ENCODE assay signal across 27 cellular contexts in genomic region chr1:235516862-235517446, GRCh38. TPM values are rescaled to one million over a fixed set of nuclear protein-coding genes. Genes with fewer than 3 reads are reported as not detected.
DNase-seq lines count a peak whose midpoint lies in the region; ATAC-seq and TF ChIP-seq lines count a peak whose summit lies in the region.
"Had no signal": no experiment of that assay in that cellular context is flagged by ENCODE, and none has a peak within 500 bp of the region (broad histone marks: within the 10 kb centered on the region; RNA-seq: fewer than 3 reads in every experiment).

No MANE protein-coding gene starts in this region.

- TF ChIP-seq CTCF in endodermal cell (conservative IDR thresholded peaks at IDR 0.05) (no peak), osteocyte (IDR thresholded peaks at IDR 0.05) (no peak)

- peaks cover 2% of the 10 kb centered on the region for H3K4me1 ChIP-seq in endodermal cell (ENCODE audit: control insufficient read depth, insufficient read depth, low read length)
- H3K4me1 ChIP-seq: A549, ascending aorta, BLaER1, gastrocnemius medialis, Peyer's patch had no signal

- H3K9me3 ChIP-seq in endodermal cell (ENCODE audit: control insufficient read depth, low read length): no peaks in the 10 kb centered on the region
- H3K9me3 ChIP-seq: A549, ascending aorta, BLaER1, gastrocnemius medialis, MG63, Peyer's patch had no signal

- peak; percentile 52 for ATAC-seq in activated naive CD8-positive, alpha-beta T cell treated with anti-CD3 and anti-CD28 coated beads, Interleukin-2, amount 50 U/mL, for 24 hours
- ATAC-seq in HG03442 (IDR thresholded peaks at IDR 0.05; ENCODE audit: unreplicated experiment) (peak; percentile 45), HG02938 (IDR thresholded peaks at IDR 0.05; ENCODE audit: unreplicated experiment) (no peak)
- ATAC-seq in stimulated activated naive CD8-positive, alpha-beta T cell treated with anti-CD3 and anti-CD28 coated beads, Interleukin-15, amount 100 ng/mL, for 72 hours: peak; percentile 87
- ATAC-seq: A549, gastrocnemius medialis had no signal

- H3K4me3 ChIP-seq in endodermal cell (ENCODE audit: low read length): no peak overlapping the region
- H3K4me3 ChIP-seq: A549, ascending aorta, BLaER1, gastrocnemius medialis, MG63, Peyer's patch had no signal

- H3K27ac ChIP-seq in endodermal cell (ENCODE audit: low read depth, low read length): no peak overlapping the region
- H3K27ac ChIP-seq: A549, ascending aorta, BLaER1, gastrocnemius medialis, Peyer's patch, WERI-Rb-1 had no signal

- WGBS in endodermal cell (ENCODE audit: insufficient coverage in 1 of 2, insufficient read length in 1 of 2), 2 experiments: 88% methylated on average over 6 of the region's 6 CpGs

- no peak overlapping the region for H3K27ac Mint-ChIP-seq in activated naive CD8-positive, alpha-beta T cell treated with anti-CD3 and anti-CD28 coated beads, Interleukin-2, amount 50 U/mL, for 24 hours
- H3K27ac Mint-ChIP-seq in activated naive CD8-positive, alpha-beta T cell treated with anti-CD3 and anti-CD28 coated beads for 36 hours: no peak overlapping the region
- H3K27ac Mint-ChIP-seq in endodermal cell (no peak overlapping the region), osteocyte (ENCODE audit: unreplicated experiment) (no peak overlapping the region)
- no peak overlapping the region for H3K27ac Mint-ChIP-seq in stimulated activated naive CD8-positive, alpha-beta T cell treated with anti-CD3 and anti-CD28 coated beads, Interleukin-15, amount 100 ng/mL, for 72 hours
- H3K27ac Mint-ChIP-seq: activated naive CD4-positive, alpha-beta T cell treated with anti-CD3 and anti-CD28 coated beads for 36 hours; T-helper 1 cell treated with Interleukin-12 subunit alpha and Interleukin-12 subunit beta and Interleukin-4 antibody, amounts not matched to agents 30 μg/mL and 1 μg/mL, for 36 hours had no signal

- H3K4me1 Mint-ChIP-seq in activated naive CD8-positive, alpha-beta T cell treated with anti-CD3 and anti-CD28 coated beads, Interleukin-2, amount 50 U/mL, for 24 hours: peaks cover 5% of the 10 kb centered on the region
- H3K4me1 Mint-ChIP-seq in activated naive CD8-positive, alpha-beta T cell treated with anti-CD3 and anti-CD28 coated beads for 36 hours: peaks cover 4% of the 10 kb centered on the region
- peaks cover 4% of the 10 kb centered on the region for H3K4me1 Mint-ChIP-seq in endodermal cell
- H3K4me1 Mint-ChIP-seq in stimulated activated naive CD8-positive, alpha-beta T cell treated with anti-CD3 and anti-CD28 coated beads, Interleukin-15, amount 100 ng/mL, for 72 hours: peaks cover 5% of the 10 kb centered on the region
- no peaks in the 10 kb centered on the region for H3K4me1 Mint-ChIP-seq in osteocyte (ENCODE audit: unreplicated experiment)

- no peak overlapping the region for H3K4me3 Mint-ChIP-seq in activated naive CD8-positive, alpha-beta T cell treated with anti-CD3 and anti-CD28 coated beads, Interleukin-2, amount 50 U/mL, for 24 hours
- no peak overlapping the region for H3K4me3 Mint-ChIP-seq in activated naive CD8-positive, alpha-beta T cell treated with anti-CD3 and anti-CD28 coated beads for 36 hours
- H3K4me3 Mint-ChIP-seq in endodermal cell (no peak overlapping the region), osteocyte (ENCODE audit: unreplicated experiment) (no peak overlapping the region)
- H3K4me3 Mint-ChIP-seq in stimulated activated naive CD8-positive, alpha-beta T cell treated with anti-CD3 and anti-CD28 coated beads, Interleukin-15, amount 100 ng/mL, for 72 hours: no peak overlapping the region
- H3K4me3 Mint-ChIP-seq: activated naive CD4-positive, alpha-beta T cell treated with anti-CD3 and anti-CD28 coated beads for 36 hours; T-helper 1 cell treated with Interleukin-12 subunit alpha and Interleukin-12 subunit beta and Interleukin-4 antibody, amounts not matched to agents 30 μg/mL and 1 μg/mL, for 36 hours had no signal

- no peaks in the 10 kb centered on the region for H3K27me3 ChIP-seq in endodermal cell (ENCODE audit: control insufficient read depth, insufficient read depth, low read length, poor library complexity, severe bottlenecking)
- H3K27me3 ChIP-seq: ascending aorta, BLaER1, gastrocnemius medialis, MG63, Peyer's patch had no signal

- H3K27me3 Mint-ChIP-seq in activated naive CD8-positive, alpha-beta T cell treated with anti-CD3 and anti-CD28 coated beads, Interleukin-2, amount 50 U/mL, for 24 hours: peaks cover 6% of the 10 kb centered on the region
- H3K27me3 Mint-ChIP-seq in activated naive CD8-positive, alpha-beta T cell treated with anti-CD3 and anti-CD28 coated beads for 36 hours: no peaks in the 10 kb centered on the region
- H3K27me3 Mint-ChIP-seq in endodermal cell (ENCODE audit: insufficient read depth): no peaks in the 10 kb centered on the region
- H3K27me3 Mint-ChIP-seq in stimulated activated naive CD8-positive, alpha-beta T cell treated with anti-CD3 and anti-CD28 coated beads, Interleukin-15, amount 100 ng/mL, for 72 hours: peaks cover 4% of the 10 kb centered on the region
- H3K27me3 Mint-ChIP-seq in osteocyte (ENCODE audit: unreplicated experiment): no peaks in the 10 kb centered on the region

- no peaks in the 10 kb centered on the region for H3K36me3 ChIP-seq in endodermal cell (ENCODE audit: control insufficient read depth, insufficient read depth, low read length)
- H3K36me3 ChIP-seq: ascending aorta, BLaER1, gastrocnemius medialis, MG63, Peyer's patch, WERI-Rb-1 had no signal

- no peaks in the 10 kb centered on the region for H3K9me3 Mint-ChIP-seq in activated naive CD8-positive, alpha-beta T cell treated with anti-CD3 and anti-CD28 coated beads, Interleukin-2, amount 50 U/mL, for 24 hours
- no peaks in the 10 kb centered on the region for H3K9me3 Mint-ChIP-seq in activated naive CD8-positive, alpha-beta T cell treated with anti-CD3 and anti-CD28 coated beads for 36 hours
- H3K9me3 Mint-ChIP-seq in endodermal cell: no peaks in the 10 kb centered on the region
- no peaks in the 10 kb centered on the region for H3K9me3 Mint-ChIP-seq in stimulated activated naive CD8-positive, alpha-beta T cell treated with anti-CD3 and anti-CD28 coated beads, Interleukin-15, amount 100 ng/mL, for 72 hours
- no peaks in the 10 kb centered on the region for H3K9me3 Mint-ChIP-seq in osteocyte (ENCODE audit: unreplicated experiment)
- H3K9me3 Mint-ChIP-seq: activated naive CD4-positive, alpha-beta T cell treated with anti-CD3 and anti-CD28 coated beads for 36 hours; T-helper 1 cell treated with Interleukin-12 subunit alpha and Interleukin-12 subunit beta and Interleukin-4 antibody, amounts not matched to agents 30 μg/mL and 1 μg/mL, for 36 hours had no signal

- H3K36me3 Mint-ChIP-seq in activated naive CD8-positive, alpha-beta T cell treated with anti-CD3 and anti-CD28 coated beads, Interleukin-2, amount 50 U/mL, for 24 hours (ENCODE audit: low read depth): no peaks in the 10 kb centered on the region
- no peaks in the 10 kb centered on the region for H3K36me3 Mint-ChIP-seq in activated naive CD8-positive, alpha-beta T cell treated with anti-CD3 and anti-CD28 coated beads for 36 hours
- no peaks in the 10 kb centered on the region for H3K36me3 Mint-ChIP-seq in endodermal cell (ENCODE audit: low read depth)
- H3K36me3 Mint-ChIP-seq in osteocyte (ENCODE audit: unreplicated experiment): no peaks in the 10 kb centered on the region

- H3K9ac ChIP-seq in endodermal cell (ENCODE audit: extremely low read depth, low read length, poor library complexity, severe bottlenecking): no peak overlapping the region
- H3K9ac ChIP-seq: BLaER1 had no signal

- no peak for DNase-seq in activated naive CD8-positive, alpha-beta T cell treated with anti-CD3 and anti-CD28 coated beads, Interleukin-2, amount 50 U/mL, for 24 hours
- DNase-seq in activated naive CD8-positive, alpha-beta T cell treated with anti-CD3 and anti-CD28 coated beads for 36 hours: no peak
- DNase-seq in endodermal cell (peak; percentile 63), iPS-NIHi7 (ENCODE audit: extremely low spot score) (no peak), osteocyte (ENCODE audit: extremely low spot score, unreplicated experiment) (no peak)
- DNase-seq in stimulated activated naive CD8-positive, alpha-beta T cell treated with anti-CD3 and anti-CD28 coated beads, Interleukin-15, amount 100 ng/mL, for 72 hours: peak in 1 of 2 donors; percentile 28
- DNase-seq: activated CD4-positive, alpha-beta T cell treated with anti-CD3 and anti-CD28 coated beads, Interleukin-2, amount 50 U/mL, for 4 hours; activated naive CD4-positive, alpha-beta T cell treated with anti-CD3 and anti-CD28 coated beads for 36 hours; central memory CD4-positive, alpha-beta T cell; gastrocnemius medialis; HCEC 1CT; hypothalamus; kidney; MG63; NCI-H187; NK-92 treated with Interleukin-12 subunit alpha and Interleukin-12 subunit beta, amount 100 ng/mL, for 24 hours; occipital lobe; Peyer's patch; stimulated activated CD4-positive, alpha-beta T cell treated with anti-CD3 and anti-CD28 coated beads, Interleukin-12 subunit alpha, Interleukin-12 subunit beta, amount 100 ng/mL, for 4 hours; stimulated activated CD8-positive, alpha-beta memory T cell treated with anti-CD3 and anti-CD28 coated beads, Interleukin-4, amount 100 ng/mL, for 48 hours; WERI-Rb-1 had no signal

RNA-seq across cellular contexts. Expression of gene B3GALNT2, which starts 12.7 kb away (rescaled TPM):
- 10 to 100 TPM; 14.6 to 15.7 TPM for total RNA-seq in activated naive CD8-positive, alpha-beta T cell treated with anti-CD3 and anti-CD28 coated beads for 36 hours
- total RNA-seq in endodermal cell: 10 to 100 TPM; 33.0 to 34.3 TPM
- 21.2 TPM for polyA plus RNA-seq in endodermal cell (2013, experiment 1 of 2)
- 22.3 TPM for polyA plus RNA-seq in endodermal cell (2013, experiment 2 of 2)
- 31.3 and 37.3 TPM in 2 replicates for total RNA-seq in osteocyte
